In the genomic region with DNA sequence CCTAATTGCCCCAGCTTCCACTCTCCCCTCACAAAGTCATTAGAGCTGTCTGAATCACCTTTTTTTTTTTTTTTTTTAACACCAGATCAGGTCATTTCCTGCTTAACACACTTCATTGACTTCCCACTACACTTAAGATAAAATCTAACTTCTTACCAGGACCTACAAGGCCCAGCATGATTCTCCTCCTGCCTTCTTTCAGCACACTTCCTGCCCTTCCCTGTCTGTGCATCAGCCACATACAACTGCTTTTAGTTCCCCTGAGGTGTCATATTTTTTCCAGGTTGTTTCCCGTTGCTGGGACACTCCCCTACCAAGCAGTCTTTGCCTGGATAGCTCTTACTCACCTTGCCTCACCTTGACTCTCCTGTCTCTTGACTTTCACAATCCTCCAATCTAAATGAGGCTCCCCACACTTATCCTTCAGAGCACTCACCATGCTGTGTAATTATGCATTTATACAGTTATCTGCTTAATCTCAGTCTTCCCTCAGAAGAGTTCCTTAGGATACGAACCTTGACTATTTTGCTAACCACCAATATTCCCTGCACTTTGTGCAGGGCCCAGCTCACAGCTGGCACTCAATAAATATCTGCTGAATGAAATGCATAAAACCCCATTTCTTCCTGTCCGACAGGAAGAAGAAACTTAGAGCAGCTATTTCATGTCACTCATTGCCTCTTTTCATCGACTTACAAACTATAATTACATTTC, we compare ENCODE assay signal across 8 cellular contexts.
DNase-seq lines count a peak whose midpoint lies in the region; ATAC-seq and TF ChIP-seq lines count a peak whose summit lies in the region.

No MANE protein-coding gene starts in this region.

- peaks cover 11% of the 10 kb centered on the region for H3K79me1 ChIP-seq in trophoblast cell (ENCODE audit: low read length)

- POLR2A ChIA-PET in GM10248 (lab: Yijun Ruan, JAX): no interaction called here

- H3K4me3 ChIP-seq in colonic mucosa (no peak overlapping the region), trophoblast cell (ENCODE audit: low read depth, low read length) (no peak overlapping the region)

- no peak overlapping the region for H2AK5ac ChIP-seq in trophoblast cell (ENCODE audit: low read length)

- H3K18ac ChIP-seq in trophoblast cell (ENCODE audit: low read length): no peak overlapping the region

- TF ChIP-seq CTCF in colonic mucosa (IDR thresholded peaks at IDR 0.05) (no peak), GM10248 (IDR thresholded peaks at IDR 0.05; ENCODE audit: control extremely low read depth, extremely low read depth, low read depth, missing control alignments) (no peak)

- no peak for ATAC-seq in GM21723 (IDR thresholded peaks at IDR 0.05; ENCODE audit: unreplicated experiment)

- no peak overlapping the region for H2BK5ac ChIP-seq in trophoblast cell (ENCODE audit: low read depth, low read length, poor library complexity)

- no peak overlapping the region for H4K91ac ChIP-seq in trophoblast cell (ENCODE audit: low read depth, low read length)

- peaks cover 1% of the 10 kb centered on the region for H3K79me2 ChIP-seq in trophoblast cell (ENCODE audit: control insufficient read depth, insufficient read depth, low read length, poor library complexity)

- H3K4me2 ChIP-seq in trophoblast cell (ENCODE audit: low read length): no peak overlapping the region

- CTCF ChIA-PET in GM10248 (lab: Yijun Ruan, JAX): interaction anchor here (0.8 to 2.7 kb wide), 15 partner anchors 10 to 201 kb away, joined by 3 to 23 read pairs (median 4); partner anchors contain the start of gene TMEM9B

- no CpG with 5 or more reads among the region's 4 CpGs for WGBS in trophoblast cell (ENCODE audit: extremely low coverage, insufficient coverage, insufficient read length)

- peak; percentile 33 for DNase-seq in GF-D8 (lab: John Stamatoyannopoulos, UW)
- peak; percentile 21 for DNase-seq in LoVo (ENCODE audit: low spot score)
- peak; percentile 40 for DNase-seq in colonic mucosa
- DNase-seq in trophoblast cell: peak; percentile 85 to 89
- DNase-seq in epidermal melanocyte (ENCODE audit: insufficient read length, low spot score): no peak
- DNase-seq in hippocampal formation (lab: John Stamatoyannopoulos, UW): no peak
- DNase-seq in GM10248 (ENCODE audit: extremely low spot score): no peak

- H2BK120ac ChIP-seq in trophoblast cell (ENCODE audit: insufficient read depth, low read length, poor library complexity): no peak overlapping the region

- H4K12ac ChIP-seq in trophoblast cell (ENCODE audit: low read depth, low read length): no peak overlapping the region

- no peaks in the 10 kb centered on the region for H3K9me3 ChIP-seq in colonic mucosa
- no peaks in the 10 kb centered on the region for H3K9me3 ChIP-seq in trophoblast cell (ENCODE audit: insufficient read depth, low read depth, low read length)

- no peak overlapping the region for H2AFZ ChIP-seq in trophoblast cell (ENCODE audit: insufficient read depth, low read length, poor library complexity)

- peaks cover 8% of the 10 kb centered on the region for H3K4me1 ChIP-seq in colonic mucosa
- peaks cover 25 to 31% of the 10 kb centered on the region in 2 experiments for H3K4me1 ChIP-seq in trophoblast cell (ENCODE audit: control insufficient read depth in 1 of 2, insufficient read depth in 2 of 2, low read length in 2 of 2)

- no peak overlapping the region for H3K4ac ChIP-seq in trophoblast cell (ENCODE audit: low read depth, low read length)

- no peak overlapping the region for H3K14ac ChIP-seq in trophoblast cell (ENCODE audit: low read length)

- no peak overlapping the region for H2BK12ac ChIP-seq in trophoblast cell (ENCODE audit: low read length)

- H3K36me3 ChIP-seq in colonic mucosa (no peaks in the 10 kb centered on the region), trophoblast cell (ENCODE audit: control insufficient read depth in 1 of 2, insufficient read depth in 2 of 2, low read length in 2 of 2) (no peaks in the 10 kb centered on the region)

- H3K27ac ChIP-seq in colonic mucosa (peak overlapping the region; percentile 68), trophoblast cell (ENCODE audit: low read depth, low read length) (peak overlapping the region; percentile 77)

- no peak overlapping the region for H3K23ac ChIP-seq in trophoblast cell (ENCODE audit: low read length)

- H3K27me3 ChIP-seq in colonic mucosa (no peaks in the 10 kb centered on the region), trophoblast cell (ENCODE audit: insufficient read depth, low read length) (no peaks in the 10 kb centered on the region)

- H3K9ac ChIP-seq in colonic mucosa (ENCODE audit: low read depth in 2 of 2, low read length in 2 of 2) (peak overlapping the region in 1 of 2 donors; percentile 74), trophoblast cell (ENCODE audit: low read length) (no peak overlapping the region)

- intact Hi-C loops in colonic mucosa (cut with DNase I): loop anchor here (5.0 to 10.0 kb wide), 2 partner anchors 127 to 150 kb away; partner anchors contain the start of gene TMEM9B

- no peak overlapping the region for H4K8ac ChIP-seq in trophoblast cell (ENCODE audit: low read depth, low read length)

Comparison
In these comparisons a context has a peak if more than half of its experiments do, and no peak if none do; other contexts are left out.
1. DNase-seq: peak in GF-D8 (single experiment), LoVo (single experiment), colonic mucosa (single experiment) and trophoblast cell (2 of 2); none in epidermal melanocyte (single experiment), hippocampal formation (0 of 2) and GM10248 (single experiment).